In the genomic region with DNA sequence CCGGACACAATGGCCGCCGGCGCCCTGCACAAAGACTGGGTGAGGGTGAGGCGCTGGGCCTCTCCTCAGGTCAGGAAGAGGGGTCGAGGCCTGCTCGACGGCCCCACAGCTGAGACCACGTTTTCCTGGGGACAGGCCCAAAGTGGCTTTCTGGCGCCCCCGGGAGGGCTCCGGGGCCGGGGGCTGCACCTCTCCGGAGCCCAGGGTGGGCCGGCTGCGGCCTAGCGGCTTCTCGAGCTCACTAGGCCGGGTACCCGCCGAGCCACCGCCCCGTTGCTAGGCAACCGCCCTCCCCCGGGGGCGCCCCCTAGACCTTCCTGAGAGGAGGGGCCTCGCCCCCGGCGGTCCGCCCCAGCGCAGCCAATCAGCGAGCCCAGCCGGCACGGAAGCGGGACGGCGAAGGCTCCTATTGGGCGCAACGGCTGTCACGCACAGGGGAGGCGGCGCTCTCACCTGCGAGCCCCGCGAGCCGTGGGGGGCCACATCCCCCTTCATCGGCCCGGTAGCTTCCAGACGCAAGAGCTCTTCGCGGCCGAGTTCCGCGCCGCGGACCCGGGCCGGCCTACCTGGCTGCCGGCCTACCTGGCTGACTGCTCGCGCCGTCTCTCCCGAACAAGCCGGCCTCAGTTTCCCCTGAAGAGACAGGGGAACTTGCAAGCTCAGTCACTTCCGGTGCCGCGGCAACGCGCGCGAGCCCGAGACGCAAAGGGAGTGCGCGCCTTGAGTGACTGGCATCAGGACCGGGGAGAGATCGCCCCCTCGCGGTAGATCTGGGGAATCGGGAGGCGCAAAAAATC, we compare ENCODE assay signal across 8 cellular contexts. TPM values are rescaled to one million over a fixed set of nuclear protein-coding genes. Genes with fewer than 3 reads are reported as not detected.
DNase-seq lines count a peak whose midpoint lies in the region; ATAC-seq and TF ChIP-seq lines count a peak whose summit lies in the region.

No MANE protein-coding gene starts in this region.

- TF ChIP-seq EP300 in Ishikawa (IDR thresholded peaks at IDR 0.05; ENCODE audit: borderline replicate concordance), result no peak

- peaks cover 0 to 3% of the 10 kb centered on the region in 2 donors for H3K36me3 ChIP-seq in esophagus (ENCODE audit: control insufficient read depth in 2 of 2, insufficient read depth in 2 of 2, low read length in 1 of 2)

- no peaks in the 10 kb centered on the region for H3K9me3 Mint-ChIP-seq in activated T-cell treated with anti-CD3 and anti-CD28 coated beads, Interleukin-2, amount 50 U/mL, for 24 hours

- no peaks in the 10 kb centered on the region for H3K27me3 Mint-ChIP-seq in activated T-cell treated with anti-CD3 and anti-CD28 coated beads, Interleukin-2, amount 50 U/mL, for 24 hours

- H3K4me3 ChIP-seq in esophagus (ENCODE audit: low read depth in 1 of 2, low read length in 2 of 2), result peak overlapping the region; percentile 77 to 91

- peak; percentile 96 for TF ChIP-seq RAD21 in Ishikawa (IDR thresholded peaks at IDR 0.05; ENCODE audit: low read depth)

- peak; percentile 79 for ATAC-seq in GM21619 (IDR thresholded peaks at IDR 0.05; ENCODE audit: unreplicated experiment)

- H3K27me3 ChIP-seq in esophagus (ENCODE audit: control insufficient read depth in 1 of 2, insufficient read depth in 2 of 2, low read length in 2 of 2), result no peaks in the 10 kb centered on the region

- peaks cover 14% of the 10 kb centered on the region for H3K4me1 Mint-ChIP-seq in activated T-cell treated with anti-CD3 and anti-CD28 coated beads, Interleukin-2, amount 50 U/mL, for 24 hours (ENCODE audit: low read depth)

- H3K27ac ChIP-seq in esophagus (ENCODE audit: low read depth in 2 of 2, low read length in 1 of 2), result peak overlapping the region; percentile 95 to 99

- H3K9me3 ChIP-seq in esophagus (ENCODE audit: control insufficient read depth in 2 of 2, insufficient read depth in 1 of 2, low read depth in 1 of 2, low read length in 1 of 2), result no peaks in the 10 kb centered on the region

- peaks cover 46% of the 10 kb centered on the region for H3K36me3 Mint-ChIP-seq in activated T-cell treated with anti-CD3 and anti-CD28 coated beads, Interleukin-2, amount 50 U/mL, for 24 hours (ENCODE audit: low read depth)

- WGBS in esophagus, 2 donors, result 0% methylated on average over 80 to 81 of the region's 81 CpGs

- H3K27ac Mint-ChIP-seq in activated T-cell treated with anti-CD3 and anti-CD28 coated beads, Interleukin-2, amount 50 U/mL, for 24 hours, result peak overlapping the region; percentile 98

- DNase-seq in DMS79 treated with DMSO at 0.1 percent for 48 hours (lab: John Stamatoyannopoulos, UW) (peak; percentile 97), OCI-M1 (lab: John Stamatoyannopoulos, UW) (peak; percentile 98), myocyte (ENCODE audit: low read depth) (peak; percentile 98)
- peak; percentile 99 for DNase-seq in activated T-cell treated with anti-CD3 and anti-CD28 coated beads, Interleukin-2, amount 50 U/mL, for 24 hours
- DNase-seq in stimulated activated CD8-positive, alpha-beta memory T cell treated with anti-CD3 and anti-CD28 coated beads, Interleukin-7, amount 100 ng/mL, for 4 hours (ENCODE audit: low read depth in 2 of 2), result peak; percentile 95 to 99

- peak overlapping the region; percentile 93 for H3K4me3 Mint-ChIP-seq in activated T-cell treated with anti-CD3 and anti-CD28 coated beads, Interleukin-2, amount 50 U/mL, for 24 hours

- peaks cover 7 to 18% of the 10 kb centered on the region in 2 donors for H3K4me1 ChIP-seq in esophagus (ENCODE audit: control insufficient read depth in 2 of 2, insufficient read depth in 2 of 2, low read length in 1 of 2)

TF ChIP-seq in Ishikawa, 13 proteins besides CTCF, POLR2A, EP300 and RAD21:
- TF ChIP-seq YY1 (IDR thresholded peaks at IDR 0.05; ENCODE audit: low read depth), result peak; percentile 82
- TF ChIP-seq, protein P1, sequence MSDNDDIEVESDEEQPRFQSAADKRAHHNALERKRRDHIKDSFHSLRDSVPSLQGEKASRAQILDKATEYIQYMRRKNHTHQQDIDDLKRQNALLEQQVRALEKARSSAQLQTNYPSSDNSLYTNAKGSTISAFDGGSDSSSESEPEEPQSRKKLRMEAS (IDR thresholded peaks at IDR 0.05), result peak; percentile 29
- TF ChIP-seq ZBTB7A (IDR thresholded peaks at IDR 0.05; ENCODE audit: low read depth), result peak; percentile 67; the same call in 1 of the 2 replicates
- TF ChIP-seq TCF12 (IDR thresholded peaks at IDR 0.05; ENCODE audit: low read depth), result peak; percentile 69; the same call in 1 of the 2 replicates
- TF ChIP-seq FOXM1 (IDR thresholded peaks at IDR 0.05; ENCODE audit: borderline replicate concordance, low read depth), result no peak; the same call in 1 of the 2 replicates
- TF ChIP-seq, protein P2, sequence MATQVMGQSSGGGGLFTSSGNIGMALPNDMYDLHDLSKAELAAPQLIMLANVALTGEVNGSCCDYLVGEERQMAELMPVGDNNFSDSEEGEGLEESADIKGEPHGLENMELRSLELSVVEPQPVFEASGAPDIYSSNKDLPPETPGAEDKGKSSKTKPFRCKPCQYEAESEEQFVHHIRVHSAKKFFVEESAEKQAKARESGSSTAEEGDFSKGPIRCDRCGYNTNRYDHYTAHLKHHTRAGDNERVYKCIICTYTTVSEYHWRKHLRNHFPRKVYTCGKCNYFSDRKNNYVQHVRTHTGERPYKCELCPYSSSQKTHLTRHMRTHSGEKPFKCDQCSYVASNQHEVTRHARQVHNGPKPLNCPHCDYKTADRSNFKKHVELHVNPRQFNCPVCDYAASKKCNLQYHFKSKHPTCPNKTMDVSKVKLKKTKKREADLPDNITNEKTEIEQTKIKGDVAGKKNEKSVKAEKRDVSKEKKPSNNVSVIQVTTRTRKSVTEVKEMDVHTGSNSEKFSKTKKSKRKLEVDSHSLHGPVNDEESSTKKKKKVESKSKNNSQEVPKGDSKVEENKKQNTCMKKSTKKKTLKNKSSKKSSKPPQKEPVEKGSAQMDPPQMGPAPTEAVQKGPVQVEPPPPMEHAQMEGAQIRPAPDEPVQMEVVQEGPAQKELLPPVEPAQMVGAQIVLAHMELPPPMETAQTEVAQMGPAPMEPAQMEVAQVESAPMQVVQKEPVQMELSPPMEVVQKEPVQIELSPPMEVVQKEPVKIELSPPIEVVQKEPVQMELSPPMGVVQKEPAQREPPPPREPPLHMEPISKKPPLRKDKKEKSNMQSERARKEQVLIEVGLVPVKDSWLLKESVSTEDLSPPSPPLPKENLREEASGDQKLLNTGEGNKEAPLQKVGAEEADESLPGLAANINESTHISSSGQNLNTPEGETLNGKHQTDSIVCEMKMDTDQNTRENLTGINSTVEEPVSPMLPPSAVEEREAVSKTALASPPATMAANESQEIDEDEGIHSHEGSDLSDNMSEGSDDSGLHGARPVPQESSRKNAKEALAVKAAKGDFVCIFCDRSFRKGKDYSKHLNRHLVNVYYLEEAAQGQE (IDR thresholded peaks at IDR 0.05; ENCODE audit: low read depth), result no peak
- no peak for TF ChIP-seq CREB1 (IDR thresholded peaks at IDR 0.05; ENCODE audit: low read depth)
- no peak; the same call in 1 of the 2 replicates for TF ChIP-seq TEAD4 (IDR thresholded peaks at IDR 0.05)
- TF ChIP-seq EGR1 (IDR thresholded peaks at IDR 0.05), result peak; percentile 42; the same call in 1 of the 2 replicates
- TF ChIP-seq CEBPB (IDR thresholded peaks at IDR 0.05), result no peak
- TF ChIP-seq, protein P3, sequence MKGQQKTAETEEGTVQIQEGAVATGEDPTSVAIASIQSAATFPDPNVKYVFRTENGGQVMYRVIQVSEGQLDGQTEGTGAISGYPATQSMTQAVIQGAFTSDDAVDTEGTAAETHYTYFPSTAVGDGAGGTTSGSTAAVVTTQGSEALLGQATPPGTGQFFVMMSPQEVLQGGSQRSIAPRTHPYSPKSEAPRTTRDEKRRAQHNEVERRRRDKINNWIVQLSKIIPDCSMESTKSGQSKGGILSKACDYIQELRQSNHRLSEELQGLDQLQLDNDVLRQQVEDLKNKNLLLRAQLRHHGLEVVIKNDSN (IDR thresholded peaks at IDR 0.05), result 0 out of 2 replicates have a peak, but pooled peaks have one; percentile 12
- TF ChIP-seq NFIC (IDR thresholded peaks at IDR 0.05), result peak; percentile 19; the same call in 1 of the 2 replicates
- peak; percentile 68 for TF ChIP-seq TAF1 (IDR thresholded peaks at IDR 0.05; ENCODE audit: low read depth)
TF ChIP-seq in Ishikawa: peak in this region for 8.

RNA-seq across cellular contexts. Expression of a gene that starts 0.8 kb away (rescaled TPM):
- 10 to 100 TPM; 60.0 to 80.9 TPM for polyA plus RNA-seq in esophagus
- 172 and 239 TPM in 2 replicates for total RNA-seq in myocyte
- 181 TPM for polyA plus RNA-seq in myocyte (2012)

RNA-seq across cellular contexts. Expression of a gene that starts 15.6 kb away (rescaled TPM):
- polyA plus RNA-seq in esophagus, result 10 to 100 TPM in 1 of 2 donors, 1 to 10 TPM in 1; 9.1 to 13.6 TPM
- total RNA-seq in myocyte, result 7.0 and 10.5 TPM in 2 replicates
- 1.8 TPM for polyA plus RNA-seq in myocyte (2012)

Comparison
In these comparisons a context has a peak if more than half of its experiments do, and no peak if none do; other contexts are left out.
1. Peak in every context shown above with its lines: DNase-seq, ATAC-seq, H3K4me3 ChIP-seq and H3K27ac ChIP-seq.